Comparison of ENCODE assay signal across 29 cellular contexts in genomic region chr17:41904242-41904841, GRCh38.
"Had no signal": no experiment of that assay in that cellular context is flagged by ENCODE, and none has a peak within 500 bp of the region (broad histone marks: within the 10 kb centered on the region; RNA-seq: fewer than 3 reads in every experiment).

No MANE protein-coding gene starts in this region.

- DNase-seq: colonic mucosa; effector CD8-positive, alpha-beta T cell; endodermal cell; foreskin keratinocyte; heart left ventricle; kidney; mucosa of descending colon; naive B cell; sigmoid colon; stimulated activated CD4-positive, alpha-beta T cell treated with anti-CD3 and anti-CD28 coated beads, Interleukin-2, amount 100 ng/mL, for 24 hours; stimulated activated CD4-positive, alpha-beta T cell treated with anti-CD3 and anti-CD28 coated beads, Interleukin-4, amount 100 ng/mL, for 24 hours; stimulated activated naive CD8-positive, alpha-beta T cell treated with anti-CD3 and anti-CD28 coated beads, Interleukin-15, Interleukin-2, amounts not matched to agents 100 U/mL and 50 U/mL, for 24 hours; substantia nigra; testis; tibial artery had no signal

- ATAC-seq: foreskin keratinocyte; gastroesophageal sphincter; heart left ventricle; left lobe of liver; mucosa of descending colon; natural killer cell treated with Interleukin-12 subunit alpha and Interleukin-12 subunit beta and Interleukin-15 and Interleukin-18, amount 100 ng/mL, for 72 hours; stimulated activated memory B cell treated with anti-CD40 and anti-IgM and Interleukin-4, amounts not matched to agents 10 μg/mL and 1 μg/mL and 100 μg/mL, for 72 hours; stimulated activated naive CD8-positive, alpha-beta T cell treated with anti-CD3 and anti-CD28 coated beads, Interleukin-15, Interleukin-2, amounts not matched to agents 100 U/mL and 50 U/mL, for 24 hours had no signal

- H3K27me3 ChIP-seq: colonic mucosa, esophagus muscularis mucosa, foreskin keratinocyte, gastroesophageal sphincter, heart left ventricle, hepatocyte, neural progenitor cell, sigmoid colon, testis, tibial artery had no signal

- H3K9me3 ChIP-seq: colonic mucosa, esophagus muscularis mucosa, gastroesophageal sphincter, heart left ventricle, mucosa of descending colon, sigmoid colon, testis, tibial artery had no signal

- H3K9me3 Mint-ChIP-seq: dendritic cell treated with granulocyte-macrophage colony-stimulating factor and Interleukin-4, amounts not matched to agents 40 ng/mL and 50 ng/mL, for 4 days; endodermal cell; memory B cell; naive B cell; natural killer cell treated with Interleukin-12 subunit alpha and Interleukin-12 subunit beta and Interleukin-15 and Interleukin-18, amount 100 ng/mL, for 72 hours; neural progenitor cell; stimulated activated memory B cell treated with anti-CD40 and anti-IgM and Interleukin-4, amounts not matched to agents 10 μg/mL and 1 μg/mL and 100 μg/mL, for 72 hours; type B pancreatic cell had no signal

- H3K4me2 ChIP-seq: hepatocyte, neural progenitor cell had no signal

- H3K27ac ChIP-seq: colonic mucosa, esophagus muscularis mucosa, foreskin keratinocyte, gastroesophageal sphincter, heart left ventricle, hepatocyte, neural progenitor cell, parathyroid adenoma, sigmoid colon, testis, tibial artery had no signal

- H2AFZ ChIP-seq: hepatocyte, neural progenitor cell, parathyroid adenoma had no signal

- H3K4me3 Mint-ChIP-seq: dendritic cell treated with granulocyte-macrophage colony-stimulating factor and Interleukin-4, amounts not matched to agents 40 ng/mL and 50 ng/mL, for 4 days; endodermal cell; memory B cell; naive B cell; natural killer cell treated with Interleukin-12 subunit alpha and Interleukin-12 subunit beta and Interleukin-15 and Interleukin-18, amount 100 ng/mL, for 72 hours; neural progenitor cell; stimulated activated memory B cell treated with anti-CD40 and anti-IgM and Interleukin-4, amounts not matched to agents 10 μg/mL and 1 μg/mL and 100 μg/mL, for 72 hours; type B pancreatic cell had no signal

- H3K4me1 ChIP-seq: colonic mucosa, esophagus muscularis mucosa, foreskin keratinocyte, gastroesophageal sphincter, heart left ventricle, neural progenitor cell, parathyroid adenoma, sigmoid colon, testis, tibial artery had no signal

- H3K79me2 ChIP-seq: parathyroid adenoma had no signal

- H3K4me3 ChIP-seq: colonic mucosa, esophagus muscularis mucosa, gastroesophageal sphincter, heart left ventricle, hepatocyte, lung, mucosa of descending colon, neural progenitor cell, sigmoid colon, testis, tibial artery had no signal

- H3K4me1 Mint-ChIP-seq: stimulated activated memory B cell treated with anti-CD40 and anti-IgM and Interleukin-4, amounts not matched to agents 10 μg/mL and 1 μg/mL and 100 μg/mL, for 72 hours had no signal

- H3K27me3 Mint-ChIP-seq: dendritic cell treated with granulocyte-macrophage colony-stimulating factor and Interleukin-4, amounts not matched to agents 40 ng/mL and 50 ng/mL, for 4 days; memory B cell; naive B cell; natural killer cell treated with Interleukin-12 subunit alpha and Interleukin-12 subunit beta and Interleukin-15 and Interleukin-18, amount 100 ng/mL, for 72 hours; progenitor cell of endocrine pancreas; stimulated activated memory B cell treated with anti-CD40 and anti-IgM and Interleukin-4, amounts not matched to agents 10 μg/mL and 1 μg/mL and 100 μg/mL, for 72 hours; type B pancreatic cell had no signal

- FAIRE-seq: endothelial cell of umbilical vein, kidney had no signal

- H3K27ac Mint-ChIP-seq: dendritic cell treated with granulocyte-macrophage colony-stimulating factor and Interleukin-4, amounts not matched to agents 40 ng/mL and 50 ng/mL, for 4 days; endodermal cell; memory B cell; natural killer cell treated with Interleukin-12 subunit alpha and Interleukin-12 subunit beta and Interleukin-15 and Interleukin-18, amount 100 ng/mL, for 72 hours; neural progenitor cell; progenitor cell of endocrine pancreas; stimulated activated memory B cell treated with anti-CD40 and anti-IgM and Interleukin-4, amounts not matched to agents 10 μg/mL and 1 μg/mL and 100 μg/mL, for 72 hours; type B pancreatic cell had no signal
